11 cellular contexts compared by ENCODE assay signal in the genomic region with DNA sequence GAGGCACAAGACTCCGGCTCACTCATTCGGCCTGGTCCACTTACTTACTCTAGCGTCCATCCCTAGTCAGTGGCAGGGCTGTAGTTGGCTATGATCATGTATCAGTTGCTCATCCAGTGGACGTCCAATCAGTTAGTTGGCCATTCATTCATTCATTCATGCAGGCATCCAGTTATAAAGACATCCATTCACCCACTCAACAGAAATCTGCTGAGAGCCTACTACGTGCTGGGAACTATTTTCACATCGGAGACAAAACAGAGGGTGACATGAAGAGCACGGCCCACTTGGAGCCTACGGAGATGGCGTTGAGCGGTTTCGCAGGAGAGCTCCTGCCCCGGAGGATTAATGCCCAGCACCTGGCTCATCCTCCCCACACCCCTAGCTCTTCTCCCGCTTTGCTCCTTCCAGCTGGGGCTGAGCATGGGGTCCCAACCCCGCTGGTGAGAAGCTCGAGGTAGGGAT. TPM values are rescaled to one million over a fixed set of nuclear protein-coding genes. Genes with fewer than 3 reads are reported as not detected.
DNase-seq lines count a peak whose midpoint lies in the region; ATAC-seq lines count a peak whose summit lies in the region.
"Had no signal": no experiment of that assay in that cellular context is flagged by ENCODE, and none has a peak within 500 bp of the region (broad histone marks: within the 10 kb centered on the region; RNA-seq: fewer than 3 reads in every experiment).

No MANE protein-coding gene starts in this region.

- H3K27me3 ChIP-seq in iPS-15b (ENCODE audit: control insufficient read depth, insufficient read depth, low read length): peaks cover 53% of the 10 kb centered on the region

- CTCF ChIA-PET in activated CD8-positive, alpha-beta T cell treated with anti-CD3 and anti-CD28 coated beads, Interleukin-2, amount 10 ng/mL, durations not matched to agents 7 days and 5 days (lab: Charles Lee): no interaction called here

- H3K4me3 ChIP-seq in iPS-15b (ENCODE audit: low read depth, low read length): peak overlapping the region; percentile 59
- H3K4me3 ChIP-seq: PC-9 had no signal

- no peaks in the 10 kb centered on the region for H3K36me3 ChIP-seq in iPS-15b (ENCODE audit: control insufficient read depth, insufficient read depth, low read length)
- H3K36me3 ChIP-seq: BLaER1 had no signal

- no peaks in the 10 kb centered on the region for H3K36me3 Mint-ChIP-seq in activated T-cell treated with anti-CD3 and anti-CD28 coated beads, Interleukin-2, amount 50 U/mL, for 24 hours (ENCODE audit: low read depth)
- peaks cover 6% of the 10 kb centered on the region for H3K36me3 Mint-ChIP-seq in activated CD8-positive, alpha-beta T cell treated with anti-CD3 and anti-CD28 coated beads, Interleukin-2, amount 10 ng/mL, durations not matched to agents 7 days and 5 days (ENCODE audit: low read depth)
- no peaks in the 10 kb centered on the region for H3K36me3 Mint-ChIP-seq in stimulated activated effector memory CD8-positive, alpha-beta T cell treated with anti-CD3 and anti-CD28 coated beads, Interleukin-12 subunit alpha, Interleukin-12 subunit beta, amount 100 ng/mL, for 72 hours

- peak overlapping the region; percentile 76 for H3K4me3 Mint-ChIP-seq in activated T-cell treated with anti-CD3 and anti-CD28 coated beads, Interleukin-2, amount 50 U/mL, for 24 hours
- peak overlapping the region; percentile 64 for H3K4me3 Mint-ChIP-seq in activated CD8-positive, alpha-beta T cell treated with anti-CD3 and anti-CD28 coated beads, Interleukin-2, amount 10 ng/mL, durations not matched to agents 7 days and 5 days
- H3K4me3 Mint-ChIP-seq in stimulated activated effector memory CD8-positive, alpha-beta T cell treated with anti-CD3 and anti-CD28 coated beads, Interleukin-12 subunit alpha, Interleukin-12 subunit beta, amount 100 ng/mL, for 72 hours: peak overlapping the region; percentile 70

- no peak overlapping the region for H3K27ac Mint-ChIP-seq in activated T-cell treated with anti-CD3 and anti-CD28 coated beads, Interleukin-2, amount 50 U/mL, for 24 hours
- H3K27ac Mint-ChIP-seq in activated CD8-positive, alpha-beta T cell treated with anti-CD3 and anti-CD28 coated beads, Interleukin-2, amount 10 ng/mL, durations not matched to agents 7 days and 5 days: no peak overlapping the region
- H3K27ac Mint-ChIP-seq in stimulated activated effector memory CD8-positive, alpha-beta T cell treated with anti-CD3 and anti-CD28 coated beads, Interleukin-12 subunit alpha, Interleukin-12 subunit beta, amount 100 ng/mL, for 72 hours: peak overlapping the region; percentile 30

- no peaks in the 10 kb centered on the region for H3K9me3 ChIP-seq in iPS-15b (ENCODE audit: control insufficient read depth, insufficient read depth, low read length)

- DNase-seq in activated T-cell treated with anti-CD3 and anti-CD28 coated beads, Interleukin-2, amount 50 U/mL, for 24 hours: no peak
- no peak for DNase-seq in activated T-cell treated with anti-CD3 and anti-CD28 coated beads, Interleukin-2, amount 50 U/mL, for 1 hour
- no peak for DNase-seq in activated CD8-positive, alpha-beta T cell treated with anti-CD3 and anti-CD28 coated beads, Interleukin-2, amount 10 ng/mL, durations not matched to agents 7 days and 5 days
- no peak for DNase-seq in stimulated activated effector memory CD8-positive, alpha-beta T cell treated with anti-CD3 and anti-CD28 coated beads, Interleukin-12 subunit alpha, Interleukin-12 subunit beta, amount 100 ng/mL, for 72 hours (ENCODE audit: low spot score in 2 of 2)
- DNase-seq in SK-N-DZ (ENCODE audit: low spot score) (no peak), substantia nigra (lab: John Stamatoyannopoulos, UW) (no peak)
- no peak for DNase-seq in stimulated activated CD4-positive, alpha-beta T cell treated with anti-CD3 and anti-CD28 coated beads, Interleukin-2, amount 100 ng/mL, for 24 hours
- DNase-seq: activated CD4-positive, CD25-positive, alpha-beta regulatory T cell; PC-9 had no signal

- ATAC-seq in activated CD8-positive, alpha-beta T cell treated with anti-CD3 and anti-CD28 coated beads, Interleukin-2, amount 10 ng/mL, durations not matched to agents 7 days and 5 days: no peak
- no peak for ATAC-seq in stimulated activated effector memory CD8-positive, alpha-beta T cell treated with anti-CD3 and anti-CD28 coated beads, Interleukin-12 subunit alpha, Interleukin-12 subunit beta, amount 100 ng/mL, for 72 hours

- peaks cover 67% of the 10 kb centered on the region for H3K27me3 Mint-ChIP-seq in activated T-cell treated with anti-CD3 and anti-CD28 coated beads, Interleukin-2, amount 50 U/mL, for 24 hours
- H3K27me3 Mint-ChIP-seq in activated CD8-positive, alpha-beta T cell treated with anti-CD3 and anti-CD28 coated beads, Interleukin-2, amount 10 ng/mL, durations not matched to agents 7 days and 5 days (ENCODE audit: low read depth): peaks cover 71% of the 10 kb centered on the region

- peaks cover 11% of the 10 kb centered on the region for H3K4me1 Mint-ChIP-seq in activated T-cell treated with anti-CD3 and anti-CD28 coated beads, Interleukin-2, amount 50 U/mL, for 24 hours (ENCODE audit: low read depth)
- H3K4me1 Mint-ChIP-seq in activated CD8-positive, alpha-beta T cell treated with anti-CD3 and anti-CD28 coated beads, Interleukin-2, amount 10 ng/mL, durations not matched to agents 7 days and 5 days (ENCODE audit: low read depth): peaks cover 10% of the 10 kb centered on the region
- H3K4me1 Mint-ChIP-seq in stimulated activated effector memory CD8-positive, alpha-beta T cell treated with anti-CD3 and anti-CD28 coated beads, Interleukin-12 subunit alpha, Interleukin-12 subunit beta, amount 100 ng/mL, for 72 hours: peaks cover 12% of the 10 kb centered on the region

- POLR2A ChIA-PET in activated CD8-positive, alpha-beta T cell treated with anti-CD3 and anti-CD28 coated beads, Interleukin-2, amount 10 ng/mL, durations not matched to agents 7 days and 5 days (lab: Charles Lee): no interaction called here

- H3K9ac ChIP-seq in iPS-15b (ENCODE audit: low read depth, low read length): no peak overlapping the region
- H3K9ac ChIP-seq: BLaER1 had no signal

- no peak overlapping the region for H3K27ac ChIP-seq in substantia nigra (ENCODE audit: low read depth, low read length, poor library complexity, severe bottlenecking)
- H3K27ac ChIP-seq: BLaER1, PC-9 had no signal

- H3K9me3 Mint-ChIP-seq in activated T-cell treated with anti-CD3 and anti-CD28 coated beads, Interleukin-2, amount 50 U/mL, for 24 hours: no peaks in the 10 kb centered on the region
- no peaks in the 10 kb centered on the region for H3K9me3 Mint-ChIP-seq in activated CD8-positive, alpha-beta T cell treated with anti-CD3 and anti-CD28 coated beads, Interleukin-2, amount 10 ng/mL, durations not matched to agents 7 days and 5 days (ENCODE audit: insufficient read depth)
- H3K9me3 Mint-ChIP-seq in stimulated activated effector memory CD8-positive, alpha-beta T cell treated with anti-CD3 and anti-CD28 coated beads, Interleukin-12 subunit alpha, Interleukin-12 subunit beta, amount 100 ng/mL, for 72 hours: no peaks in the 10 kb centered on the region

- H3K4me1 ChIP-seq in iPS-15b (ENCODE audit: control insufficient read depth, insufficient read depth, low read length): no peaks in the 10 kb centered on the region
- H3K4me1 ChIP-seq: BLaER1 had no signal

RNA-seq across cellular contexts. Expression of gene SYT16, which starts 0.6 kb away (rescaled TPM):
- total RNA-seq in activated CD8-positive, alpha-beta T cell treated with anti-CD3 and anti-CD28 coated beads, Interleukin-2, amount 10 ng/mL, durations not matched to agents 7 days and 5 days: not detected
- 0.14 and 0.16 TPM in 2 replicates for polyA plus RNA-seq in SK-N-DZ (2014; cell fraction: cytosol; rRNA removed)
- polyA plus RNA-seq in SK-N-DZ (2014; cell fraction: nucleus; rRNA removed): 0.07 and 0.25 TPM in 2 replicates

RNA-seq across cellular contexts. Expression of gene SNAPC1, which starts 49.7 kb away (rescaled TPM):
- total RNA-seq in activated CD8-positive, alpha-beta T cell treated with anti-CD3 and anti-CD28 coated beads, Interleukin-2, amount 10 ng/mL, durations not matched to agents 7 days and 5 days: 1 to 10 TPM; 6.4 to 6.5 TPM
- polyA plus RNA-seq in SK-N-DZ (2014; cell fraction: cytosol; rRNA removed): 12.5 and 14.3 TPM in 2 replicates
- 6.2 and 9.1 TPM in 2 replicates for polyA plus RNA-seq in SK-N-DZ (2014; cell fraction: nucleus; rRNA removed)
